Comparison of ENCODE assay signal across 8 cellular contexts in the genomic region with DNA sequence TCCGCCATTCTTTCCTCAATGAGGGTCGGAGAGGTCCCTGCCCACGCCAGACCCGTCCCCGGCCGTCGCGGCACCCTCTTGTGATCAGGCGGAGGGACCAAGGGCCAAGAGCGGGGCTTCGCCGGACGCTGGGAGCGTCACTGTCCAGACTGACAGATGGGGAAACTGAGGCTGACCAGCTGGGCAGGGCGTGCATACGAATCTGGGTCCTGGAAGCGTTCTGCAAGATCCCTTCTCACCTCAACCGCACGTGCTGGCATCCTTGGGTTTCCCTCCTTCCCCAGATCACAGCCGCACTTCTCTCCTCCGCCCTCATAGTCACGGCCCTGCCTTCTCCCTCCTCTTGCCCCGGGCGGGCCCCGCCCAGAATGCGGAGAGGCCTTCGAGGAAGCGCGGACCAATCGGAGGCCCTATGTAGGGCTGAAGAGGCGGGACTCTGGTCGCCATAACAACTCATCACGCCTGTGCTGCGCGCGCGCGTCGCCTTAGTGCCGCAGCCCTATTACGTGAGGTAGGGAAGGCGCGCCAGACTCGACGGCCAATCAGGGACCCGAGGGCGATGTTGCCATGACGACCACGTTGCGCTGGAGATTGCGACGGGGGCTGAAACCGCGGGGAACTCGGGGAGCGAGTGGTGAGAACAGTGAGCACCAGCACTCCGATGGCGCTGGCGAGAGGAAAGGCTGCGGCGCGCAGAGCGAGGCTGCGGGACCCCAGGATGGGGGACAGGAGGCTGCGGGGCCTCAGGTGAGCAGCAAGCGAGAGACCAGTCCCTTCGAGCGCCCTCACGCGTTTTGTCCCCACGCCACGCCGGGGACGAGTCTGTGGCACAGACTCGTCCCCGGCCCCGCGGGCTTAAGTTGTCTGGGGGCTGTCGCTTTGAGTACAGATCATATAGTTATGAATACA. TPM values are rescaled to one million over a fixed set of nuclear protein-coding genes. Genes with fewer than 3 reads are reported as not detected.
A peak's percentile ranks its signal among the peaks of the same experiment; 100 is the strongest.
DNase-seq lines count a peak whose midpoint lies in the region; ATAC-seq and TF ChIP-seq lines count a peak whose summit lies in the region.

No MANE protein-coding gene starts in this region.

- peak; percentile 94 for ATAC-seq in HG03378 (IDR thresholded peaks at IDR 0.05; ENCODE audit: unreplicated experiment)

- DNase-seq in BE2C (peak; percentile 99), NCI-H510A (lab: John Stamatoyannopoulos, UW) (peak; percentile 98), choroid plexus epithelial cell (ENCODE audit: low read depth) (peak; percentile 100), kidney glomerular epithelial cell (lab: John Stamatoyannopoulos, UW) (peak; percentile 90)
- peak; percentile 98 for DNase-seq in activated CD4-positive, alpha-beta T cell treated with anti-CD3 and anti-CD28 coated beads for 24 hours (ENCODE audit: low read depth in 2 of 2)
- DNase-seq in stimulated activated CD4-positive, alpha-beta T cell treated with anti-CD3 and anti-CD28 coated beads, Interleukin-15, amount 100 ng/mL, for 48 hours (ENCODE audit: low read depth in 2 of 2): peak; percentile 98 to 99

- TF ChIP-seq POLR2A in GM19099 (IDR thresholded peaks at IDR 0.05; ENCODE audit: extremely low read depth, insufficient read length, low read depth): peak; percentile 85

- TF ChIP-seq CTCF in BE2C (IDR thresholded peaks at IDR 0.05; ENCODE audit: low read depth, low read length): no peak
- TF ChIP-seq CTCF in choroid plexus epithelial cell (conservative IDR thresholded peaks at IDR 0.05; ENCODE audit: low read depth, low read length): peak; percentile 10

- no peaks in the 10 kb centered on the region for H3K9me3 ChIP-seq in BE2C

- H3K4me3 ChIP-seq in BE2C (ENCODE audit: low read depth, low read length) (peak overlapping the region; percentile 81), choroid plexus epithelial cell (ENCODE audit: low read depth, low read length) (peak overlapping the region; percentile 79)

- no peaks in the 10 kb centered on the region for H3K27me3 ChIP-seq in BE2C

- H3K36me3 ChIP-seq in BE2C: no peaks in the 10 kb centered on the region

- peaks cover 3% of the 10 kb centered on the region; the same call in 1 of the 2 replicates for H3K4me1 ChIP-seq in BE2C

RNA-seq across cellular contexts. Expression of a gene that starts 5.7 kb away (rescaled TPM):
- polyA plus RNA-seq in BE2C (2012; ENCODE audit: insufficient read depth, insufficient read length, low read depth): not detected

RNA-seq across cellular contexts. Expression of a gene that starts 7.3 kb away (rescaled TPM):
- 8.5 TPM for polyA plus RNA-seq in BE2C (2012; ENCODE audit: insufficient read depth, insufficient read length, low read depth)

RNA-seq across cellular contexts. Expression of a gene that starts 14.1 kb away (rescaled TPM):
- 2,664 TPM for polyA plus RNA-seq in BE2C (2012; ENCODE audit: insufficient read depth, insufficient read length, low read depth)

RNA-seq across cellular contexts. Expression of a gene that starts 20.3 kb away (rescaled TPM):
- polyA plus RNA-seq in BE2C (2012; ENCODE audit: insufficient read depth, insufficient read length, low read depth): 1.4 TPM

RNA-seq across cellular contexts. Expression of a gene that starts 38.6 kb away (rescaled TPM):
- polyA plus RNA-seq in BE2C (2012; ENCODE audit: insufficient read depth, insufficient read length, low read depth): 3.1 TPM

Comparison
In these comparisons a context has a peak if more than half of its experiments do, and no peak if none do; other contexts are left out.
1. Peak in every context shown above with its lines: DNase-seq, ATAC-seq and H3K4me3 ChIP-seq.